Comparison of ENCODE assay signal across 8 cellular contexts in genomic region chr14:32938719-32939253, GRCh38. TPM values are rescaled to one million over a fixed set of nuclear protein-coding genes. Genes with fewer than 3 reads are reported as not detected.
A peak's percentile ranks its signal among the peaks of the same experiment; 100 is the strongest.
DNase-seq lines count a peak whose midpoint lies in the region; ATAC-seq and TF ChIP-seq lines count a peak whose summit lies in the region.

NPAS3 (plus strand) TSS chr14:32938879.

- TF ChIP-seq EP300 in upper lobe of left lung (IDR thresholded peaks at IDR 0.05), result no peak

- peak within 1 kb of the TSS; percentile 76 for H3K4me3 ChIP-seq in HUES64 (ENCODE audit: low read length)
- peak within 1 kb of the TSS; percentile 66 for H3K4me3 ChIP-seq in choroid plexus epithelial cell (ENCODE audit: low read depth, low read length)
- peak within 1 kb of the TSS; percentile 50 for H3K4me3 ChIP-seq in lung
- H3K4me3 ChIP-seq in upper lobe of left lung, result peak within 1 kb of the TSS; percentile 42 to 61 (median 52)

- TF ChIP-seq POLR2A in upper lobe of left lung (IDR thresholded peaks at IDR 0.05), result no peak

- H3K9ac ChIP-seq in HUES64 (ENCODE audit: low read depth, low read length), result peak within 1 kb of the TSS; percentile 59; the same call in 1 of the 2 replicates

- H3K36me3 ChIP-seq in HUES64 (ENCODE audit: insufficient read depth, low read length) (no peaks in the 10 kb centered on the region), lung (ENCODE audit: control insufficient read depth in 2 of 2, insufficient read depth in 2 of 2, low read length in 2 of 2) (no peaks in the 10 kb centered on the region), upper lobe of left lung (no peaks in the 10 kb centered on the region)

- ATAC-seq in lung (ENCODE audit: insufficient read depth, low FRiP score), result no peak
- ATAC-seq in upper lobe of left lung (ENCODE audit: low FRiP score in 2 of 2), result peak in 1 of 2 donors; percentile 18
- ATAC-seq in GM18868 (IDR thresholded peaks at IDR 0.05; ENCODE audit: unreplicated experiment), result no peak

- H3K27ac ChIP-seq in HUES64 (ENCODE audit: low read depth, low read length) (no peak within 1 kb of the TSS; the same call in 1 of the 2 replicates), lung (ENCODE audit: low read depth in 1 of 2, low read length in 1 of 2) (peak within 1 kb of the TSS; percentile 13 to 41), upper lobe of left lung (peak within 1 kb of the TSS in 2 of 4 donors; percentile 44 to 76)

- under 1% methylated on average over 65 of the region's 92 CpGs for WGBS in HUES64
- WGBS in lung, 2 donors, result 0% methylated on average over 27 to 90 of the region's 92 CpGs
- WGBS in upper lobe of left lung, 2 donors, result 1 to 3% methylated on average over 17 to 18 of the region's 92 CpGs

- peaks cover 40% of the 10 kb centered on the region for H3K4me1 ChIP-seq in HUES64 (ENCODE audit: insufficient read depth, low read length)
- peaks cover 0 to 5% of the 10 kb centered on the region in 2 donors for H3K4me1 ChIP-seq in lung (ENCODE audit: control insufficient read depth in 2 of 2, insufficient read depth in 2 of 2, low read length in 2 of 2)
- H3K4me1 ChIP-seq in upper lobe of left lung, result peaks cover 15 to 38% (median 21%) of the 10 kb centered on the region in 4 donors

- DNase-seq in NCI-H1417 (lab: John Stamatoyannopoulos, UW), result peak; percentile 32 to 72 (median 64)
- no peak for DNase-seq in NCI-H1417 treated with DMSO at 0.1 percent for 48 hours (lab: John Stamatoyannopoulos, UW)
- no peak for DNase-seq in choroid plexus epithelial cell (ENCODE audit: low read depth)
- DNase-seq in lung (ENCODE audit: low spot score), result no peak
- peak in 1 of 2 donors; percentile 86 for DNase-seq in upper lobe of left lung
- no peak for DNase-seq in activated effector memory CD4-positive, alpha-beta T cell treated with Interleukin-2 at 50 U/mL for 16 hours

- TF ChIP-seq CTCF in choroid plexus epithelial cell (conservative IDR thresholded peaks at IDR 0.05; ENCODE audit: low read depth, low read length), result no peak
- no peak for TF ChIP-seq CTCF in lung (IDR thresholded peaks at IDR 0.05; ENCODE audit: control extremely low read depth, extremely low read depth)
- TF ChIP-seq CTCF in upper lobe of left lung (IDR thresholded peaks at IDR 0.05), result no peak

- H3K9me3 ChIP-seq in HUES64 (ENCODE audit: insufficient read depth, low read depth, low read length), result no peaks in the 10 kb centered on the region
- no peaks in the 10 kb centered on the region for H3K9me3 ChIP-seq in lung (ENCODE audit: control insufficient read depth in 2 of 2, insufficient read depth in 1 of 2, low read length in 1 of 2)
- H3K9me3 ChIP-seq in upper lobe of left lung, result no peaks in the 10 kb centered on the region

- H3K27me3 ChIP-seq in HUES64 (ENCODE audit: insufficient read depth, low read length) (peaks cover 72% of the 10 kb centered on the region), lung (ENCODE audit: control insufficient read depth, insufficient read depth) (peaks cover 10% of the 10 kb centered on the region), upper lobe of left lung (peaks cover 0 to 50% (median 22%) of the 10 kb centered on the region in 4 donors)

RNA-seq across cellular contexts. Expression of gene NPAS3, which starts in this region (rescaled TPM):
- polyA plus RNA-seq in HUES64 (2013, experiment 1 of 2), result 1.7 TPM
- polyA plus RNA-seq in HUES64 (2013, experiment 2 of 2), result 1.8 TPM
- total RNA-seq in lung (under 1 TPM; 0.46 to 0.48 TPM), upper lobe of left lung (under 1 TPM in 4 of 6 donors, not detected in 2; 0.30 to 0.77 (median 0.59) TPM)
- under 1 TPM; 0.13 to 0.20 TPM for polyA plus RNA-seq in lung

Comparison
In these comparisons a context has a peak if more than half of its experiments do, and no peak if none do; other contexts are left out.
1. DNase-seq: peak in NCI-H1417 (3 of 3); none in NCI-H1417 treated with DMSO at 0.1 percent for 48 hours (single experiment), choroid plexus epithelial cell (single experiment), lung (single experiment) and activated effector memory CD4-positive, alpha-beta T cell treated with Interleukin-2 at 50 U/mL for 16 hours (single experiment).
2. Peak in every context shown above with its lines, with median percentiles within 50 percentile points of each other: H3K4me3 ChIP-seq.